ENCODE assay signal across 21 cellular contexts in the genomic region with DNA sequence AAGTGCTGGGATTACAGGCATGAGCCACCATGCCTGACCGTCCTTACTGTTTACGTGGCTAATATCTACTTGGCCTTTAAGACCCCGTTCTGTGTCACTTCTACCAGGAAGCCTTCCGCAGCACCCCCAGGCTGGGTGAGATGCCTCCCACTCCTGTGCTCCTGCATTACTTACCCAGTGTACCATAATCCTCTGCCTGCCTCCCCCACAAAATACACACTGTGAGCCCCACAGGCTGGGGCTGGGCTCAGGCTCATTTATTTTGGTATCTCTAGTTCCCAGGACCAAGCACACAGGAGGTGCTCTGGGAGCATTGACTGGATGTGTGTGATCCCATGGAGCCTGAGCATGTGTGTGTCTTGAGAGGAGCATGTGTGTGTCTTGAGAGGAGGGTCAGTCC. TPM values are rescaled to one million over a fixed set of nuclear protein-coding genes. Genes with fewer than 3 reads are reported as not detected.
"Had no signal": no experiment of that assay in that cellular context is flagged by ENCODE, and none has a peak within 500 bp of the region (broad histone marks: within the 10 kb centered on the region; RNA-seq: fewer than 3 reads in every experiment).

No MANE protein-coding gene starts in this region.

- H3K4me3 ChIP-seq: ascending aorta, lung, pancreas, right lobe of liver, SK-N-MC, skin epidermis, tibial artery had no signal

- H3K9me3 ChIP-seq: ascending aorta, pancreas, right lobe of liver, tibial artery had no signal

- ATAC-seq: activated CD4-positive, CD25-positive, alpha-beta regulatory T cell treated with anti-CD3 and anti-CD28 coated beads, Interleukin-2, amount 50 U/mL, for 24 hours; activated CD8-positive, alpha-beta memory T cell treated with anti-CD3 and anti-CD28 coated beads, Interleukin-2, amount 10 ng/mL, durations not matched to agents 7 days and 5 days; activated CD8-positive, alpha-beta T cell treated with anti-CD3 and anti-CD28 coated beads for 36 hours; activated naive CD4-positive, alpha-beta T cell treated with anti-CD3 and anti-CD28 coated beads, Interleukin-2, amount 50 U/mL, for 72 hours; pancreas; right lobe of liver had no signal

- DNase-seq: activated CD4-positive, alpha-beta T cell treated with anti-CD3 and anti-CD28 coated beads, Interleukin-2, amount 10 ng/mL, durations not matched to agents 24 days and 14 days; activated CD8-positive, alpha-beta memory T cell treated with anti-CD3 and anti-CD28 coated beads, Interleukin-2, amount 10 ng/mL, durations not matched to agents 7 days and 5 days; activated CD8-positive, alpha-beta T cell treated with anti-CD3 and anti-CD28 coated beads for 36 hours; activated T-cell treated with anti-CD3 and anti-CD28 coated beads for 4 hours; effector CD8-positive, alpha-beta T cell; foreskin melanocyte; glutamatergic neuron; midbrain; pancreas; right lobe of liver; stimulated activated CD4-positive, alpha-beta T cell treated with anti-CD3 and anti-CD28 coated beads, Interleukin-1b, Interleukin-23, amount 100 ng/mL, for 48 hours had no signal

- H3K4me1 ChIP-seq: pancreas, right lobe of liver had no signal

- H3K27me3 ChIP-seq: ascending aorta, pancreas, right lobe of liver, tibial artery had no signal

- H3K36me3 ChIP-seq: ascending aorta, pancreas, right lobe of liver, tibial artery had no signal

- H3K27ac ChIP-seq: ascending aorta, pancreas, right lobe of liver, SK-N-MC, tibial artery had no signal

RNA-seq across cellular contexts. Expression of a gene that starts 14.9 kb away (rescaled TPM):
- total RNA-seq: activated CD4-positive, alpha-beta T cell treated with anti-CD3 and anti-CD28 coated beads, Interleukin-2, amount 10 ng/mL, durations not matched to agents 24 days and 14 days; activated CD8-positive, alpha-beta memory T cell treated with anti-CD3 and anti-CD28 coated beads, Interleukin-2, amount 10 ng/mL, durations not matched to agents 7 days and 5 days; T-helper 2 cell treated with Interferon-gamma antibody and Interleukin-4, amounts not matched to agents 100 ng/mL and 5 ng/mL, for 36 hours had no signal

RNA-seq across cellular contexts. Expression of a gene that starts 33.7 kb away (rescaled TPM):
- total RNA-seq: activated CD4-positive, alpha-beta T cell treated with anti-CD3 and anti-CD28 coated beads, Interleukin-2, amount 10 ng/mL, durations not matched to agents 24 days and 14 days; activated CD8-positive, alpha-beta memory T cell treated with anti-CD3 and anti-CD28 coated beads, Interleukin-2, amount 10 ng/mL, durations not matched to agents 7 days and 5 days; ascending aorta; natural killer cell treated with Interleukin-12 subunit alpha and Interleukin-12 subunit beta and Interleukin-15 and Interleukin-18, amount 100 ng/mL, for 72 hours; pulmonary artery endothelial cell; right lobe of liver; T-helper 2 cell treated with Interferon-gamma antibody and Interleukin-4, amounts not matched to agents 100 ng/mL and 5 ng/mL, for 36 hours had no signal
